ENCODE assay signal across 27 cellular contexts in the genomic region with DNA sequence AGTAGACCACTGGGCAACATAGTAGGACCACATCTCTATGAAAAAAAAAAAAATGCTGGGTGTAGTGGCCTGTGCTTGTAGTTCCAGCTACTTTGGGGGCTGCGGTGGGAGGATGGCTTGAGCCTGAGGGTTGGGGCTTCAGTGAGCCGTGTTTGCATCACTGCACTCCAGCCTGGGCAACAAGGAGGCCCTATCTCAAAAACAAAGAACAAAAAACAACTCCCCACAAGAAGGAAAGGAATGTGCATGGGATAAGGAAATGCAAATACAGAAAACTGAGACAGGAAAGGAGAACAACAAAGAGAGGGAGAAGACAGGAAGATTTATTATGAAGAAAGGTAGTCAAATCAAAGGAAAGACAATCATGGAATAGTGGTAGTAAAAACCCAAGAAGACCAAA.
DNase-seq lines count a peak whose midpoint lies in the region; ATAC-seq and TF ChIP-seq lines count a peak whose summit lies in the region.
"Had no signal": no experiment of that assay in that cellular context is flagged by ENCODE, and none has a peak within 500 bp of the region (broad histone marks: within the 10 kb centered on the region; RNA-seq: fewer than 3 reads in every experiment).

No MANE protein-coding gene starts in this region.

- H3K27me3 Mint-ChIP-seq in HFFc6 (ENCODE audit: insufficient read depth): no peaks in the 10 kb centered on the region
- H3K27me3 Mint-ChIP-seq in WTC11 (ENCODE audit: low read depth): no peaks in the 10 kb centered on the region
- H3K27me3 Mint-ChIP-seq: activated naive CD8-positive, alpha-beta T cell; activated T-helper 17 cell treated with anti-CD3 and anti-CD28 coated beads, Interleukin-2, amount 50 U/mL, for 72 hours had no signal

- POLR2A ChIA-PET in WTC11 (lab: Charles Lee): interaction anchor here (0.6 kb wide), 1 partner anchor 103 kb away, joined by 6 read pairs; no protein-coding TSS in a partner anchor

- H2AFZ ChIP-seq in neuronal stem cell (ENCODE audit: low read length): no peak overlapping the region

- H2BK5ac ChIP-seq in neuronal stem cell (ENCODE audit: low read length): no peak overlapping the region

- H3K4ac ChIP-seq in neuronal stem cell (ENCODE audit: low read length): no peak overlapping the region

- H3K14ac ChIP-seq in neuronal stem cell (ENCODE audit: low read length): no peak overlapping the region

- peaks cover 2 to 17% of the 10 kb centered on the region in 2 donors for H3K9me3 ChIP-seq in neuronal stem cell (replicated peaks in 1 of 2; ENCODE audit: control insufficient read depth in 2 of 2, insufficient read depth in 1 of 2, low read depth in 1 of 2, low read length in 2 of 2)
- H3K9me3 ChIP-seq: psoas muscle, thoracic aorta had no signal

- no peak overlapping the region for H2BK15ac ChIP-seq in neuronal stem cell (ENCODE audit: low read length)

- TF ChIP-seq CTCF in HFFc6 (IDR thresholded peaks at IDR 0.05): no peak
- TF ChIP-seq CTCF in WTC11 (IDR thresholded peaks at IDR 0.05): no peak

- H2AK5ac ChIP-seq in neuronal stem cell (ENCODE audit: low read depth, low read length): no peak overlapping the region

- ATAC-seq in WTC11: peak; percentile 72
- no peak for ATAC-seq in GM21381 (IDR thresholded peaks at IDR 0.05; ENCODE audit: unreplicated experiment)
- no peak for ATAC-seq in HG02763 (IDR thresholded peaks at IDR 0.05; ENCODE audit: unreplicated experiment)
- no peak for ATAC-seq in HG03196 (IDR thresholded peaks at IDR 0.05; ENCODE audit: unreplicated experiment)
- ATAC-seq: activated T-helper 17 cell treated with anti-CD3 and anti-CD28 coated beads, Interleukin-2, amount 50 U/mL, for 72 hours; left cardiac atrium; natural killer cell; psoas muscle had no signal

- no peak overlapping the region for H3K4me2 ChIP-seq in neuronal stem cell (ENCODE audit: insufficient read depth, low read length, poor library complexity, severe bottlenecking)
- H3K4me2 ChIP-seq: PC-9 had no signal

- H3K27ac Mint-ChIP-seq in HFFc6 (peak overlapping the region; percentile 77; the same call in 1 of the 2 replicates), WTC11 (peak overlapping the region; percentile 92)
- H3K27ac Mint-ChIP-seq: activated naive CD8-positive, alpha-beta T cell; activated T-helper 17 cell treated with anti-CD3 and anti-CD28 coated beads, Interleukin-2, amount 50 U/mL, for 72 hours; memory B cell; natural killer cell had no signal

- H3K4me1 ChIP-seq in neuronal stem cell (ENCODE audit: control insufficient read depth in 2 of 2, insufficient read depth in 1 of 2, low read depth in 1 of 2, low read length in 2 of 2): peaks cover 7 to 48% of the 10 kb centered on the region in 2 donors
- H3K4me1 ChIP-seq: esophagus squamous epithelium, psoas muscle had no signal

- H3K4me1 Mint-ChIP-seq in HFFc6 (ENCODE audit: low read depth) (peaks cover 48% of the 10 kb centered on the region), WTC11 (peaks cover 26% of the 10 kb centered on the region)
- H3K4me1 Mint-ChIP-seq: activated T-helper 17 cell treated with anti-CD3 and anti-CD28 coated beads, Interleukin-2, amount 50 U/mL, for 72 hours; memory B cell; natural killer cell had no signal

- H3K23ac ChIP-seq in neuronal stem cell (ENCODE audit: low read depth, low read length, poor library complexity): no peak overlapping the region

- H3K36me3 Mint-ChIP-seq in HFFc6 (ENCODE audit: low read depth) (no peaks in the 10 kb centered on the region), WTC11 (peaks cover 15% of the 10 kb centered on the region)
- H3K36me3 Mint-ChIP-seq: memory B cell, natural killer cell had no signal

- no peak for DNase-seq in HFFc6
- no peak for DNase-seq in WTC11 (ENCODE audit: low spot score)
- DNase-seq in iPS DF 19.7 (ENCODE audit: low read depth, low spot score): peak; percentile 7
- DNase-seq in neuronal stem cell (ENCODE audit: low spot score): no peak
- no peak for DNase-seq in HT-29 (ENCODE audit: low spot score)
- DNase-seq: activated CD4-positive, alpha-beta T cell treated with anti-CD3 and anti-CD28 coated beads, Interleukin-2, amount 50 U/mL, for 4 hours; activated CD8-positive, alpha-beta memory T cell treated with anti-CD3 and anti-CD28 coated beads, Interleukin-2, amount 50 U/mL, for 4 hours; effector CD8-positive, alpha-beta T cell; esophagus squamous epithelium; Karpas-422; left cardiac atrium; natural killer cell; NCI-H1048; psoas muscle; SHP77 treated with DMSO at 0.1 percent for 48 hours; small intestine; stimulated activated naive CD4-positive, alpha-beta T cell; T-helper 2 cell had no signal

- CTCF ChIA-PET in WTC11 (lab: Charles Lee): no interaction called here

- H3K36me3 ChIP-seq in neuronal stem cell (replicated peaks in 1 of 2; ENCODE audit: control insufficient read depth in 2 of 2, insufficient read depth in 2 of 2, low read length in 2 of 2): no peaks in the 10 kb centered on the region
- H3K36me3 ChIP-seq: BLaER1 treated with 17β-estradiol and CSF1 and Interleukin-3, amounts not matched to agents 10 nM and 100 nM; esophagus squamous epithelium; thoracic aorta had no signal

- no peaks in the 10 kb centered on the region for H3K9me3 Mint-ChIP-seq in HFFc6
- H3K9me3 Mint-ChIP-seq in WTC11: peaks cover 15% of the 10 kb centered on the region
- H3K9me3 Mint-ChIP-seq: activated T-helper 17 cell treated with anti-CD3 and anti-CD28 coated beads, Interleukin-2, amount 50 U/mL, for 72 hours; memory B cell; natural killer cell had no signal

- H3K18ac ChIP-seq in neuronal stem cell (ENCODE audit: low read length): no peak overlapping the region

- H4K91ac ChIP-seq in neuronal stem cell (ENCODE audit: low read depth, low read length, poor library complexity): no peak overlapping the region

- no peak overlapping the region for H3K4me3 Mint-ChIP-seq in HFFc6
- 0 out of 2 replicates have a peak overlapping the region, but pooled peaks have one; percentile 29 for H3K4me3 Mint-ChIP-seq in WTC11
- H3K4me3 Mint-ChIP-seq: activated naive CD8-positive, alpha-beta T cell; activated T-helper 17 cell treated with anti-CD3 and anti-CD28 coated beads, Interleukin-2, amount 50 U/mL, for 72 hours; memory B cell; natural killer cell had no signal

- H2BK12ac ChIP-seq in neuronal stem cell (ENCODE audit: low read length): no peak overlapping the region

- no peak overlapping the region for H3K4me3 ChIP-seq in neuronal stem cell (ENCODE audit: low read length in 2 of 2)
- H3K4me3 ChIP-seq: BLaER1 treated with 17β-estradiol and CSF1 and Interleukin-3, amounts not matched to agents 10 nM and 100 nM; esophagus squamous epithelium; PC-9; psoas muscle; thoracic aorta had no signal

- H2BK120ac ChIP-seq in neuronal stem cell (ENCODE audit: low read depth, low read length): no peak overlapping the region

- no peak overlapping the region for H3K9ac ChIP-seq in neuronal stem cell (ENCODE audit: low read depth, low read length, poor library complexity)
- H3K9ac ChIP-seq: BLaER1 treated with 17β-estradiol and CSF1 and Interleukin-3, amounts not matched to agents 10 nM and 100 nM had no signal

- H4K8ac ChIP-seq in neuronal stem cell (ENCODE audit: low read depth, low read length): no peak overlapping the region

- H3K27me3 ChIP-seq in neuronal stem cell (ENCODE audit: control insufficient read depth in 3 of 3, insufficient read depth in 3 of 3, low read depth in 1 of 3, low read length in 3 of 3): no peaks in the 10 kb centered on the region
- H3K27me3 ChIP-seq: BLaER1 treated with 17β-estradiol and CSF1 and Interleukin-3, amounts not matched to agents 10 nM and 100 nM; esophagus squamous epithelium had no signal

- H3K27ac ChIP-seq in neuronal stem cell (replicated peaks; ENCODE audit: low read length): peak overlapping the region; percentile 31
- H3K27ac ChIP-seq: esophagus squamous epithelium, PC-9, psoas muscle, thoracic aorta had no signal

- no CpG with 5 or more reads among the region's 2 CpGs for WGBS in neuronal stem cell (ENCODE audit: extremely low coverage in 2 of 2, insufficient read length in 2 of 2, insufficient replicate concordance in 1 of 2), 2 donors

- no peaks in the 10 kb centered on the region for H3K79me1 ChIP-seq in neuronal stem cell (ENCODE audit: low read depth, low read length)

TF ChIP-seq in WTC11, 78 proteins besides CTCF, POLR2A, EP300 and RAD21 (continues in another document):
- TF ChIP-seq, protein P1, sequence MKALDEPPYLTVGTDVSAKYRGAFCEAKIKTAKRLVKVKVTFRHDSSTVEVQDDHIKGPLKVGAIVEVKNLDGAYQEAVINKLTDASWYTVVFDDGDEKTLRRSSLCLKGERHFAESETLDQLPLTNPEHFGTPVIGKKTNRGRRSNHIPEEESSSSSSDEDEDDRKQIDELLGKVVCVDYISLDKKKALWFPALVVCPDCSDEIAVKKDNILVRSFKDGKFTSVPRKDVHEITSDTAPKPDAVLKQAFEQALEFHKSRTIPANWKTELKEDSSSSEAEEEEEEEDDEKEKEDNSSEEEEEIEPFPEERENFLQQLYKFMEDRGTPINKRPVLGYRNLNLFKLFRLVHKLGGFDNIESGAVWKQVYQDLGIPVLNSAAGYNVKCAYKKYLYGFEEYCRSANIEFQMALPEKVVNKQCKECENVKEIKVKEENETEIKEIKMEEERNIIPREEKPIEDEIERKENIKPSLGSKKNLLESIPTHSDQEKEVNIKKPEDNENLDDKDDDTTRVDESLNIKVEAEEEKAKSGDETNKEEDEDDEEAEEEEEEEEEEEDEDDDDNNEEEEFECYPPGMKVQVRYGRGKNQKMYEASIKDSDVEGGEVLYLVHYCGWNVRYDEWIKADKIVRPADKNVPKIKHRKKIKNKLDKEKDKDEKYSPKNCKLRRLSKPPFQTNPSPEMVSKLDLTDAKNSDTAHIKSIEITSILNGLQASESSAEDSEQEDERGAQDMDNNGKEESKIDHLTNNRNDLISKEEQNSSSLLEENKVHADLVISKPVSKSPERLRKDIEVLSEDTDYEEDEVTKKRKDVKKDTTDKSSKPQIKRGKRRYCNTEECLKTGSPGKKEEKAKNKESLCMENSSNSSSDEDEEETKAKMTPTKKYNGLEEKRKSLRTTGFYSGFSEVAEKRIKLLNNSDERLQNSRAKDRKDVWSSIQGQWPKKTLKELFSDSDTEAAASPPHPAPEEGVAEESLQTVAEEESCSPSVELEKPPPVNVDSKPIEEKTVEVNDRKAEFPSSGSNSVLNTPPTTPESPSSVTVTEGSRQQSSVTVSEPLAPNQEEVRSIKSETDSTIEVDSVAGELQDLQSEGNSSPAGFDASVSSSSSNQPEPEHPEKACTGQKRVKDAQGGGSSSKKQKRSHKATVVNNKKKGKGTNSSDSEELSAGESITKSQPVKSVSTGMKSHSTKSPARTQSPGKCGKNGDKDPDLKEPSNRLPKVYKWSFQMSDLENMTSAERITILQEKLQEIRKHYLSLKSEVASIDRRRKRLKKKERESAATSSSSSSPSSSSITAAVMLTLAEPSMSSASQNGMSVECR (CRISPR knock-in tag; IDR thresholded peaks at IDR 0.05; ENCODE audit: borderline replicate concordance): no peak
- TF ChIP-seq FOXJ3 (CRISPR knock-in tag; IDR thresholded peaks at IDR 0.05; ENCODE audit: borderline replicate concordance) (no peak), MYBL2 (CRISPR knock-in tag; IDR thresholded peaks at IDR 0.05) (no peak)
